ENCODE assay signal across 1 cellular context in the genomic region with DNA sequence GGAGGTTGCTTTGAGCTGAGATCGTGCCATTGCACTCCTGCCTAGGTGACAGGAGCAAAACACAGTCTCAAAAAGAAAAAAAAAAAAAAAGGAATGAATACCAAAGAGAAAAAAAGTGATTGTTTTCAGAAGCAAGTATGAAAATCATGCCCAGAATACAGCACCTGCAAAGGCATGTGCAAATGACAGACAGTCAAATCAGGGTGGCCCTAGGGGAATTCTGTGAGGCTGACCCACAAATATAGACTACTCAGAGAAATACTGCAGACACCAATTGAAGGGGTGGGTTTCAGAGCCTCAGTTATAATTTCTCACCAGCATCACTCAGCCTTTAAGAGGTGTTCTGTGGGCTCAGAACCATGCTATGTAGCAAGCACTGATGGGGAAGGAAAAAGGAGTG.
TF ChIP-seq lines count a peak whose summit lies in the region.

No MANE protein-coding gene starts in this region.

TF ChIP-seq in HepG2, 621 proteins besides CTCF, POLR2A, EP300 and RAD21:
- TF ChIP-seq ZNF550 (CRISPR knock-in tag; IDR thresholded peaks at IDR 0.05; ENCODE audit: borderline replicate concordance) (no peak), GATAD2A (CRISPR knock-in tag; IDR thresholded peaks at IDR 0.05) (no peak), ZNF747 (CRISPR knock-in tag; IDR thresholded peaks at IDR 0.05; ENCODE audit: borderline replicate concordance) (no peak), HNF4A (CRISPR knock-in tag; IDR thresholded peaks at IDR 0.05) (no peak)
